32 cellular contexts compared by ENCODE assay signal in genomic region chr7:151903249-151904032, GRCh38. TPM values are rescaled to one million over a fixed set of nuclear protein-coding genes. Genes with fewer than 3 reads are reported as not detected.
"Had no signal": no experiment of that assay in that cellular context is flagged by ENCODE, and none has a peak within 500 bp of the region (broad histone marks: within the 10 kb centered on the region; RNA-seq: fewer than 3 reads in every experiment).

No MANE protein-coding gene starts in this region.

- H2AFZ ChIP-seq: PC-9 had no signal

- H3K27ac Mint-ChIP-seq: activated CD4-positive, alpha-beta T cell treated with anti-CD3 and anti-CD28 coated beads, Interleukin-2, amount 10 ng/mL, durations not matched to agents 24 days and 14 days; activated CD8-positive, alpha-beta T cell treated with anti-CD3 and anti-CD28 coated beads for 36 hours; activated naive CD4-positive, alpha-beta T cell treated with anti-CD3 and anti-CD28 coated beads for 36 hours; activated naive CD4-positive, alpha-beta T cell treated with anti-CD3 and anti-CD28 coated beads, Interleukin-2, amount 50 U/mL, for 72 hours; activated T-cell treated with anti-CD3 and anti-CD28 coated beads, Interleukin-2, amount 50 U/mL, for 72 hours; activated T-helper 17 cell treated with anti-CD3 and anti-CD28 coated beads, Interleukin-2, amount 50 U/mL, for 72 hours; T-helper 1 cell treated with Interleukin-12 subunit alpha and Interleukin-12 subunit beta and Interleukin-4 antibody, amounts not matched to agents 30 μg/mL and 1 μg/mL, for 36 hours; T-helper 2 cell treated with Interferon-gamma antibody and Interleukin-4, amounts not matched to agents 5 μg/mL and 100 μg/mL, for 36 hours had no signal

- H3K27ac ChIP-seq: adrenal gland, body of pancreas, breast epithelium, PC-9 had no signal

- H3K4me3 ChIP-seq: adrenal gland, body of pancreas, breast epithelium, PC-9 had no signal

- H3K4me3 Mint-ChIP-seq: activated CD4-positive, alpha-beta T cell treated with anti-CD3 and anti-CD28 coated beads, Interleukin-2, amount 10 ng/mL, durations not matched to agents 24 days and 14 days; activated CD8-positive, alpha-beta T cell treated with anti-CD3 and anti-CD28 coated beads for 36 hours; activated naive CD4-positive, alpha-beta T cell treated with anti-CD3 and anti-CD28 coated beads for 36 hours; activated T-cell treated with anti-CD3 and anti-CD28 coated beads, Interleukin-2, amount 50 U/mL, for 72 hours; activated T-helper 17 cell treated with anti-CD3 and anti-CD28 coated beads, Interleukin-2, amount 50 U/mL, for 72 hours; T-helper 1 cell treated with Interleukin-12 subunit alpha and Interleukin-12 subunit beta and Interleukin-4 antibody, amounts not matched to agents 30 μg/mL and 1 μg/mL, for 36 hours; T-helper 2 cell treated with Interferon-gamma antibody and Interleukin-4, amounts not matched to agents 5 μg/mL and 100 μg/mL, for 36 hours had no signal

- H3K4me1 ChIP-seq: adrenal gland, body of pancreas, breast epithelium had no signal

- H3K4me1 Mint-ChIP-seq: activated CD4-positive, alpha-beta T cell treated with anti-CD3 and anti-CD28 coated beads, Interleukin-2, amount 10 ng/mL, durations not matched to agents 24 days and 14 days; activated T-helper 17 cell treated with anti-CD3 and anti-CD28 coated beads, Interleukin-2, amount 50 U/mL, for 72 hours had no signal

- DNase-seq: activated CD4-positive, alpha-beta T cell treated with anti-CD3 and anti-CD28 coated beads, Interleukin-2, amount 10 ng/mL, durations not matched to agents 24 days and 14 days; activated CD4-positive, alpha-beta T cell treated with anti-CD3 and anti-CD28 coated beads, Interleukin-2, amount 50 U/mL, for 4 hours; activated CD8-positive, alpha-beta T cell treated with anti-CD3 and anti-CD28 coated beads for 36 hours; activated gamma-delta T cell treated with Interleukin-2 at 50 U/mL for 16 hours; activated naive CD4-positive, alpha-beta T cell treated with anti-CD3 and anti-CD28 coated beads for 36 hours; activated T-cell treated with anti-CD3 and anti-CD28 coated beads, Interleukin-2, amount 50 U/mL, for 1 hour; activated T-cell treated with anti-CD3 and anti-CD28 coated beads, Interleukin-2, amount 50 U/mL, for 72 hours; body of pancreas; Karpas-422; KBM-7; NCI-H1105; NCI-H1436; NCI-H1694; NCI-H1930; NCI-H2081 treated with DMSO at 0.1 percent for 48 hours; NCI-H226; NCI-H446 treated with DMSO at 0.1 percent for 48 hours; NCI-H524; NK-92 treated with Interleukin-12 subunit alpha and Interleukin-12 subunit beta, amount 100 ng/mL, for 24 hours; PC-9; Right ventricle myocardium superior had no signal

- H3K36me3 ChIP-seq: adrenal gland, breast epithelium had no signal

- H3K36me3 Mint-ChIP-seq: activated naive CD4-positive, alpha-beta T cell treated with anti-CD3 and anti-CD28 coated beads, Interleukin-2, amount 50 U/mL, for 72 hours had no signal

- H3K9me3 Mint-ChIP-seq: activated CD4-positive, alpha-beta T cell treated with anti-CD3 and anti-CD28 coated beads, Interleukin-2, amount 10 ng/mL, durations not matched to agents 24 days and 14 days; activated CD8-positive, alpha-beta T cell treated with anti-CD3 and anti-CD28 coated beads for 36 hours; activated naive CD4-positive, alpha-beta T cell treated with anti-CD3 and anti-CD28 coated beads, Interleukin-2, amount 50 U/mL, for 72 hours; activated T-cell treated with anti-CD3 and anti-CD28 coated beads, Interleukin-2, amount 50 U/mL, for 72 hours; activated T-helper 17 cell treated with anti-CD3 and anti-CD28 coated beads, Interleukin-2, amount 50 U/mL, for 72 hours; T-helper 1 cell treated with Interleukin-12 subunit alpha and Interleukin-12 subunit beta and Interleukin-4 antibody, amounts not matched to agents 30 μg/mL and 1 μg/mL, for 36 hours; T-helper 2 cell treated with Interferon-gamma antibody and Interleukin-4, amounts not matched to agents 5 μg/mL and 100 μg/mL, for 36 hours had no signal

- H3K4me2 ChIP-seq: PC-9 had no signal

- FAIRE-seq: astrocyte, TTC549 had no signal

- ATAC-seq: activated CD8-positive, alpha-beta T cell treated with anti-CD3 and anti-CD28 coated beads for 36 hours; activated naive CD4-positive, alpha-beta T cell treated with anti-CD3 and anti-CD28 coated beads, Interleukin-2, amount 50 U/mL, for 72 hours; activated T-cell treated with anti-CD3 and anti-CD28 coated beads, Interleukin-2, amount 50 U/mL, for 72 hours; body of pancreas had no signal

- H3K27me3 ChIP-seq: adrenal gland, body of pancreas, breast epithelium had no signal

- H3K9me3 ChIP-seq: adrenal gland, body of pancreas, breast epithelium had no signal

RNA-seq across cellular contexts. Expression of gene GALNTL5, which starts 52.8 kb away (rescaled TPM):
- total RNA-seq: activated CD4-positive, alpha-beta T cell treated with anti-CD3 and anti-CD28 coated beads, Interleukin-2, amount 10 ng/mL, durations not matched to agents 24 days and 14 days; activated CD8-positive, alpha-beta memory T cell treated with anti-CD3 and anti-CD28 coated beads for 36 hours; activated CD8-positive, alpha-beta T cell treated with anti-CD3 and anti-CD28 coated beads for 36 hours; activated naive CD4-positive, alpha-beta T cell treated with anti-CD3 and anti-CD28 coated beads for 36 hours; activated naive CD4-positive, alpha-beta T cell treated with anti-CD3 and anti-CD28 coated beads, Interleukin-2, amount 50 U/mL, for 72 hours; activated T-cell treated with anti-CD3 and anti-CD28 coated beads, Interleukin-2, amount 50 U/mL, for 72 hours; activated T-helper 17 cell treated with anti-CD3 and anti-CD28 coated beads, Interleukin-2, amount 50 U/mL, for 72 hours; adrenal gland; astrocyte; body of pancreas; breast epithelium; cardiac septum; MCF 10A; PC-9; Right ventricle myocardium superior had no signal
- polyA plus RNA-seq: adrenal gland had no signal
